ENCODE assay signal across 28 cellular contexts in the genomic region with DNA sequence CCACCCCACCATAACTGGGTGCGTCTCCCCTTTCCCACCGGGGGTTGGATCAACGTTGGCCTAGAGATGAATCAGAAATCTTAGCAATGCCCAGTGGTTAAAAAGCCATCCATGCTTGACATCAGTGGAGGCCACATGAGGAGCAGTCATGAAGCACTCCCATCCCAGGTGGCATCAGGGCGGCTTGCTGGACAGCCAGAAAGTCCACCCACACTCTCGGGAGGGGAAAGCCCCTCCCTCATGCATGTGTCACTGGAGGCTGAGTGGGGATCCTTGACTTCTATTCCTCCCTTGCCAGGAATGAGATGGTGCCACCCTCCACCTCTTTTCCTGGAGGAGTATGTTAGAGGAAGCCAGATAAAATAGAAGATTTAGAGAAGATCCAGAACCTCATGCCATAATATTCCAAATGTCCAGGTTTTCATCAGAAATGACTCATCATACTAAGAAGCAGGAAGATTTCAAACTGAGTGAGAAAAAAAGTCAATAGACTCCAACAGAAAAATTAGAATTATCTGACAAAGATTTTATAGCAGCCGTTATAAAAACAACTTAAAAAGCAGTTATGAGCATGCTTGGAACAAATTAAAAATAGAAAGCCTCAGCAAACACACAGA.
A peak's percentile ranks its signal among the peaks of the same experiment; 100 is the strongest.
DNase-seq lines count a peak whose midpoint lies in the region; ATAC-seq lines count a peak whose summit lies in the region.
"Had no signal": no experiment of that assay in that cellular context is flagged by ENCODE, and none has a peak within 500 bp of the region (broad histone marks: within the 10 kb centered on the region; RNA-seq: fewer than 3 reads in every experiment).

No MANE protein-coding gene starts in this region.

- WGBS in neuronal stem cell (ENCODE audit: extremely low coverage in 2 of 2, insufficient read length in 2 of 2, insufficient replicate concordance in 1 of 2), 2 donors: no CpG with 5 or more reads among the region's 6 CpGs
- WGBS in aorta, 2 donors: 28 to 32% methylated on average over 6 of the region's 6 CpGs

- H3K27ac ChIP-seq in neuronal stem cell (replicated peaks; ENCODE audit: low read length) (no peak overlapping the region), aorta (ENCODE audit: low read depth in 1 of 2, low read length in 2 of 2) (peak overlapping the region in 1 of 2 donors; percentile 1)
- H3K27ac ChIP-seq: epithelial cell of prostate, foreskin keratinocyte, HL-60, left lung, parathyroid adenoma, right lobe of liver, RWPE1, upper lobe of left lung had no signal

- H3K23ac ChIP-seq in neuronal stem cell (ENCODE audit: low read depth, low read length, poor library complexity): no peak overlapping the region

- no peak overlapping the region for H3K4ac ChIP-seq in neuronal stem cell (ENCODE audit: low read length)

- H4K8ac ChIP-seq in neuronal stem cell (ENCODE audit: low read depth, low read length): no peak overlapping the region

- DNase-seq in left cardiac atrium (peak; percentile 45), Right ventricle myocardium inferior (ENCODE audit: missing footprints) (no peak), neuronal stem cell (ENCODE audit: low spot score) (no peak), aorta (peak in 1 of 2 donors; percentile 73), DMS53 (lab: John Stamatoyannopoulos, UW) (no peak)
- no peak for DNase-seq in activated CD8-positive, alpha-beta memory T cell treated with anti-CD3 and anti-CD28 coated beads, Interleukin-2, amount 50 U/mL, for 4 hours
- DNase-seq: activated CD4-positive, alpha-beta T cell treated with anti-CD3 and anti-CD28 coated beads, Interleukin-2, amount 10 ng/mL, durations not matched to agents 7 days and 5 days; activated naive CD4-positive, alpha-beta T cell treated with anti-CD3 and anti-CD28 coated beads, Interleukin-2, amount 50 U/mL, for 16 hours; anterior cingulate cortex; cerebellar nuclear complex; foreskin keratinocyte; HCEC 1CT; left lung; NCI-H1092; NCI-H187 treated with DMSO at 0.1 percent for 48 hours; NCI-H2227 treated with DMSO at 0.1 percent for 48 hours; NCI-H69; right lobe of liver; T1000; upper lobe of left lung had no signal

- H3K4me1 ChIP-seq in neuronal stem cell (ENCODE audit: control insufficient read depth in 2 of 2, insufficient read depth in 1 of 2, low read depth in 1 of 2, low read length in 2 of 2) (peaks cover 0 to 9% of the 10 kb centered on the region in 2 donors), aorta (ENCODE audit: control insufficient read depth in 1 of 2, insufficient read depth in 2 of 2, low read length in 2 of 2) (no peaks in the 10 kb centered on the region)
- H3K4me1 ChIP-seq: foreskin keratinocyte, left lung, right lobe of liver, upper lobe of left lung had no signal

- H2BK12ac ChIP-seq in neuronal stem cell (ENCODE audit: low read length): no peak overlapping the region

- H3K27me3 ChIP-seq in neuronal stem cell (ENCODE audit: control insufficient read depth in 3 of 3, insufficient read depth in 3 of 3, low read depth in 1 of 3, low read length in 3 of 3) (no peaks in the 10 kb centered on the region), aorta (ENCODE audit: control insufficient read depth in 1 of 2, insufficient read depth in 2 of 2, low read length in 1 of 2) (no peaks in the 10 kb centered on the region)
- H3K27me3 ChIP-seq: foreskin keratinocyte, left lung, right lobe of liver, upper lobe of left lung had no signal

- no peak overlapping the region for H2BK5ac ChIP-seq in neuronal stem cell (ENCODE audit: low read length)

- intact Hi-C loops in left cardiac atrium (cut with DNase I) (no loop called here), Right ventricle myocardium inferior (cut with DNase I) (no loop called here), aorta (cut with DNase I) (loop anchor here (5.0 to 10.0 kb wide), 3 partner anchors 43 to 508 kb away; a partner anchor contains a TSS)
- intact Hi-C loops in dendritic cell treated with granulocyte-macrophage colony-stimulating factor and Interleukin-4, amounts not matched to agents 40 ng/mL and 50 ng/mL, for 4 days (cut with micrococcal nuclease): loop anchor here (5.0 kb wide), 1 partner anchor 128 kb away; no protein-coding TSS in a partner anchor

- no peak overlapping the region for H3K4me2 ChIP-seq in neuronal stem cell (ENCODE audit: insufficient read depth, low read length, poor library complexity, severe bottlenecking)

- H3K4me3 ChIP-seq in neuronal stem cell (ENCODE audit: low read length in 2 of 2) (no peak overlapping the region), aorta (ENCODE audit: low read length in 2 of 2) (no peak overlapping the region)
- H3K4me3 ChIP-seq: left lung, right lobe of liver, upper lobe of left lung had no signal

- ATAC-seq in left cardiac atrium: peak; percentile 19 to 78
- no peak for ATAC-seq in Right ventricle myocardium inferior
- peak; percentile 47 for ATAC-seq in aorta (ENCODE audit: low FRiP score)
- ATAC-seq in GM18511 (IDR thresholded peaks at IDR 0.05; ENCODE audit: unreplicated experiment): no peak
- ATAC-seq: foreskin keratinocyte; left lung; natural killer cell treated with Interleukin-12 subunit alpha and Interleukin-12 subunit beta and Interleukin-15 and Interleukin-18, amount 100 ng/mL, for 72 hours; right lobe of liver had no signal

- H3K4me1 Mint-ChIP-seq in dendritic cell treated with granulocyte-macrophage colony-stimulating factor and Interleukin-4, amounts not matched to agents 40 ng/mL and 50 ng/mL, for 4 days (ENCODE audit: low read depth): peaks cover 53% of the 10 kb centered on the region
- H3K4me1 Mint-ChIP-seq: activated CD4-positive, alpha-beta T cell treated with anti-CD3 and anti-CD28 coated beads, Interleukin-2, amount 10 ng/mL, durations not matched to agents 7 days and 5 days had no signal

- peaks cover 0 to 3% of the 10 kb centered on the region in 2 donors for H3K9me3 ChIP-seq in neuronal stem cell (replicated peaks in 1 of 2; ENCODE audit: control insufficient read depth in 2 of 2, insufficient read depth in 1 of 2, low read depth in 1 of 2, low read length in 2 of 2)
- H3K9me3 ChIP-seq in aorta (ENCODE audit: control insufficient read depth, low read length): no peaks in the 10 kb centered on the region
- H3K9me3 ChIP-seq: left lung, right lobe of liver, upper lobe of left lung had no signal

- H3K27me3 Mint-ChIP-seq in dendritic cell treated with granulocyte-macrophage colony-stimulating factor and Interleukin-4, amounts not matched to agents 40 ng/mL and 50 ng/mL, for 4 days: no peaks in the 10 kb centered on the region
- H3K27me3 Mint-ChIP-seq: activated CD4-positive, alpha-beta T cell treated with anti-CD3 and anti-CD28 coated beads, Interleukin-2, amount 10 ng/mL, durations not matched to agents 7 days and 5 days; natural killer cell treated with Interleukin-12 subunit alpha and Interleukin-12 subunit beta and Interleukin-15 and Interleukin-18, amount 100 ng/mL, for 72 hours had no signal

- no peak overlapping the region for H2BK120ac ChIP-seq in neuronal stem cell (ENCODE audit: low read depth, low read length)

- H3K27ac Mint-ChIP-seq in dendritic cell treated with granulocyte-macrophage colony-stimulating factor and Interleukin-4, amounts not matched to agents 40 ng/mL and 50 ng/mL, for 4 days: peak overlapping the region; percentile 99
- H3K27ac Mint-ChIP-seq: activated CD4-positive, alpha-beta T cell treated with anti-CD3 and anti-CD28 coated beads, Interleukin-2, amount 10 ng/mL, durations not matched to agents 7 days and 5 days; activated T-helper 1 cell treated with anti-CD3 and anti-CD28 coated beads, Interleukin-12 subunit alpha, Interleukin-12 subunit beta, Interleukin-2, Interleukin-4 antibody, amounts not matched to agents 30 ng/mL and 10 ng/mL and 1 ng/mL, durations not matched to agents 14 hours and 24 hours and 36 hours had no signal

- H3K36me3 ChIP-seq in neuronal stem cell (replicated peaks in 1 of 2; ENCODE audit: control insufficient read depth in 2 of 2, insufficient read depth in 2 of 2, low read length in 2 of 2) (no peaks in the 10 kb centered on the region), aorta (ENCODE audit: control insufficient read depth in 1 of 2, insufficient read depth in 2 of 2, low read length in 1 of 2) (no peaks in the 10 kb centered on the region)
- H3K36me3 ChIP-seq: left lung, right lobe of liver, upper lobe of left lung had no signal

- no peaks in the 10 kb centered on the region for H3K79me1 ChIP-seq in neuronal stem cell (ENCODE audit: low read depth, low read length)

- no peak overlapping the region for H3K14ac ChIP-seq in neuronal stem cell (ENCODE audit: low read length)

- peaks cover 6% of the 10 kb centered on the region for H3K36me3 Mint-ChIP-seq in dendritic cell treated with granulocyte-macrophage colony-stimulating factor and Interleukin-4, amounts not matched to agents 40 ng/mL and 50 ng/mL, for 4 days (ENCODE audit: low read depth)

- peak overlapping the region; percentile 11 for H4K91ac ChIP-seq in neuronal stem cell (ENCODE audit: low read depth, low read length, poor library complexity)

- no peak overlapping the region for H3K9ac ChIP-seq in neuronal stem cell (ENCODE audit: low read depth, low read length, poor library complexity)
- H3K9ac ChIP-seq: parathyroid adenoma had no signal

- H2AK5ac ChIP-seq in neuronal stem cell (ENCODE audit: low read depth, low read length): no peak overlapping the region

- H2AFZ ChIP-seq in neuronal stem cell (ENCODE audit: low read length): no peak overlapping the region
- H2AFZ ChIP-seq: parathyroid adenoma had no signal

- peak overlapping the region; percentile 50 for H3K18ac ChIP-seq in neuronal stem cell (ENCODE audit: low read length)

- H3K4me3 Mint-ChIP-seq in dendritic cell treated with granulocyte-macrophage colony-stimulating factor and Interleukin-4, amounts not matched to agents 40 ng/mL and 50 ng/mL, for 4 days: no peak overlapping the region
- H3K4me3 Mint-ChIP-seq: activated CD4-positive, alpha-beta T cell treated with anti-CD3 and anti-CD28 coated beads, Interleukin-2, amount 10 ng/mL, durations not matched to agents 7 days and 5 days; activated T-helper 1 cell treated with anti-CD3 and anti-CD28 coated beads, Interleukin-12 subunit alpha, Interleukin-12 subunit beta, Interleukin-2, Interleukin-4 antibody, amounts not matched to agents 30 ng/mL and 10 ng/mL and 1 ng/mL, durations not matched to agents 14 hours and 24 hours and 36 hours; natural killer cell treated with Interleukin-12 subunit alpha and Interleukin-12 subunit beta and Interleukin-15 and Interleukin-18, amount 100 ng/mL, for 72 hours had no signal

- peak overlapping the region; percentile 8 for H2BK15ac ChIP-seq in neuronal stem cell (ENCODE audit: low read length)

- H3K9me3 Mint-ChIP-seq in dendritic cell treated with granulocyte-macrophage colony-stimulating factor and Interleukin-4, amounts not matched to agents 40 ng/mL and 50 ng/mL, for 4 days: no peaks in the 10 kb centered on the region
- H3K9me3 Mint-ChIP-seq: natural killer cell treated with Interleukin-12 subunit alpha and Interleukin-12 subunit beta and Interleukin-15 and Interleukin-18, amount 100 ng/mL, for 72 hours had no signal

Comparison
In these comparisons a context has a peak if more than half of its experiments do, and no peak if none do; other contexts are left out.
1. ATAC-seq: peak in left cardiac atrium (2 of 2) and aorta (single experiment); none in Right ventricle myocardium inferior (single experiment) and GM18511 (single experiment).
2. intact Hi-C loops: an anchor here in dendritic cell treated with granulocyte-macrophage colony-stimulating factor and Interleukin-4, amounts not matched to agents 40 ng/mL and 50 ng/mL, for 4 days (5.0 kb wide) and aorta (5.0 to 10.0 kb wide); none called in left cardiac atrium and Right ventricle myocardium inferior.